26 cellular contexts compared by ENCODE assay signal in the genomic region with DNA sequence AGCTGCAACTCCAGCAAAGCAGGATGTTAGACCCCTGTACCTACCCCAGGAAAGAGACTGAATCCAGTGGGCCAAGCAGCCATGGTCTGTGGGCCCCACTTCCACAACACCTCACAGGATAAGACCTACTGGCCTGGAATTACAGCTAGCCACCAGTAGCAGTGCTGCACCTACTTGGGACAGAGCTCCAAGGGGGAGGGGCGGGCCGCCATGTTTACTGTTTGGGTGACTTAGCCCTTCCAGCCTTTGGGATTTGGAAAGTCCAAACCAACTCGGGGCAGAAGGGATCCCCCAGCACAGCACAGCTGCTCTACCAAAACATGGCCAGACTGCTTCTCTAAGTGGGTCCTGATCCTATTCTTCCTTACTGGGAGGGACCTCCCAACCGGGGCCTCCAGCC. TPM values are rescaled to one million over a fixed set of nuclear protein-coding genes. Genes with fewer than 3 reads are reported as not detected.
DNase-seq lines count a peak whose midpoint lies in the region; ATAC-seq, FAIRE-seq and TF ChIP-seq lines count a peak whose summit lies in the region.
"Had no signal": no experiment of that assay in that cellular context is flagged by ENCODE, and none has a peak within 500 bp of the region (broad histone marks: within the 10 kb centered on the region; RNA-seq: fewer than 3 reads in every experiment).

No MANE protein-coding gene starts in this region.

- no peaks in the 10 kb centered on the region for H3K36me3 ChIP-seq in kidney (ENCODE audit: control insufficient read depth in 1 of 2, insufficient read depth in 2 of 2, low read length in 2 of 2)
- H3K36me3 ChIP-seq in mesendoderm (ENCODE audit: control insufficient read depth, insufficient read depth, low read length), result no peaks in the 10 kb centered on the region
- H3K36me3 ChIP-seq: BLaER1 treated with 17β-estradiol and CSF1 and Interleukin-3, amounts not matched to agents 10 nM and 100 nM had no signal

- no peaks in the 10 kb centered on the region for H3K9me3 Mint-ChIP-seq in chondrocyte (ENCODE audit: low read depth)
- H3K9me3 Mint-ChIP-seq in CD4-positive, alpha-beta T cell, result no peaks in the 10 kb centered on the region
- H3K9me3 Mint-ChIP-seq: CD4-positive, alpha-beta memory T cell had no signal

- H3K27ac ChIP-seq in kidney (ENCODE audit: low read depth in 2 of 2, low read length in 2 of 2), result no peak overlapping the region
- no peak overlapping the region for H3K27ac ChIP-seq in CD4-positive, alpha-beta T cell (ENCODE audit: low read depth, low read length)
- no peak overlapping the region for H3K27ac ChIP-seq in mesendoderm (ENCODE audit: low read depth, low read length)
- H3K27ac ChIP-seq: 22Rv1; A549; BLaER1 treated with 17β-estradiol and CSF1 and Interleukin-3, amounts not matched to agents 10 nM and 100 nM; C4-2B had no signal

- H3K36me3 Mint-ChIP-seq in chondrocyte (ENCODE audit: low read depth), result no peaks in the 10 kb centered on the region
- H3K36me3 Mint-ChIP-seq in CD4-positive, alpha-beta T cell (ENCODE audit: low read depth), result no peaks in the 10 kb centered on the region
- H3K36me3 Mint-ChIP-seq: CD4-positive, alpha-beta memory T cell; CD8-positive, alpha-beta memory T cell had no signal

- no peak overlapping the region for H3K18ac ChIP-seq in mesendoderm (ENCODE audit: low read length)

- POLR2A ChIA-PET in CD4-positive, alpha-beta T cell (lab: Charles Lee), result no interaction called here

- H3K4ac ChIP-seq in mesendoderm (ENCODE audit: low read depth, low read length), result no peak overlapping the region

- H2BK15ac ChIP-seq in mesendoderm (replicated peaks; ENCODE audit: low read depth), result no peak overlapping the region

- no peak overlapping the region for H3K4me3 Mint-ChIP-seq in chondrocyte (ENCODE audit: unreplicated experiment)
- no peak overlapping the region for H3K4me3 Mint-ChIP-seq in CD4-positive, alpha-beta T cell
- H3K4me3 Mint-ChIP-seq: B cell; CD4-positive, alpha-beta memory T cell; CD8-positive, alpha-beta memory T cell had no signal

- no peaks in the 10 kb centered on the region for H3K4me1 Mint-ChIP-seq in chondrocyte (ENCODE audit: low read depth)
- no peaks in the 10 kb centered on the region for H3K4me1 Mint-ChIP-seq in CD4-positive, alpha-beta T cell (ENCODE audit: low read depth)
- H3K4me1 Mint-ChIP-seq: B cell; CD4-positive, alpha-beta memory T cell; CD8-positive, alpha-beta memory T cell had no signal

- H3K79me1 ChIP-seq in mesendoderm (ENCODE audit: low read length), result no peaks in the 10 kb centered on the region

- no peaks in the 10 kb centered on the region for H3K79me2 ChIP-seq in mesendoderm (ENCODE audit: control insufficient read depth, insufficient read depth, low read length)

- CTCF ChIA-PET in CD4-positive, alpha-beta T cell (lab: Charles Lee), result no interaction called here

- no peak overlapping the region for H3K9ac ChIP-seq in kidney (ENCODE audit: low read length in 2 of 2)
- no peak overlapping the region for H3K9ac ChIP-seq in mesendoderm (ENCODE audit: low read length)
- H3K9ac ChIP-seq: BLaER1 treated with 17β-estradiol and CSF1 and Interleukin-3, amounts not matched to agents 10 nM and 100 nM had no signal

- H3K4me3 ChIP-seq in kidney (ENCODE audit: low read length in 2 of 2) (no peak overlapping the region), mesendoderm (ENCODE audit: low read length) (no peak overlapping the region)
- H3K4me3 ChIP-seq: A549; BLaER1 treated with 17β-estradiol and CSF1 and Interleukin-3, amounts not matched to agents 10 nM and 100 nM; GM12878 had no signal

- no peak for FAIRE-seq in kidney (lab: Jason Lieb, UNC)
- FAIRE-seq: A549, GM12878, GM12892, GM18507 had no signal

- no peaks in the 10 kb centered on the region for H3K4me1 ChIP-seq in kidney (ENCODE audit: control insufficient read depth in 1 of 2, insufficient read depth in 1 of 2, low read depth in 1 of 2, low read length in 2 of 2)
- no peaks in the 10 kb centered on the region for H3K4me1 ChIP-seq in mesendoderm (ENCODE audit: control insufficient read depth, low read depth, low read length)
- H3K4me1 ChIP-seq: A549; BLaER1 treated with 17β-estradiol and CSF1 and Interleukin-3, amounts not matched to agents 10 nM and 100 nM had no signal

- DNase-seq in chondrocyte (ENCODE audit: low spot score) (peak; percentile 80), kidney (peak; percentile 50), sciatic nerve (ENCODE audit: low spot score) (peak; percentile 35), T-helper 9 cell (no peak), mesendoderm (no peak)
- DNase-seq in CD4-positive, alpha-beta T cell, result no peak
- DNase-seq: AML-193; CD4-positive, alpha-beta memory T cell; CD8-positive, alpha-beta memory T cell; COR-L47; DMS 273 treated with DMSO at 0.1 percent for 48 hours; DMS153; DMS53; DMS79; DND-41; EL; GDM1 had no signal

- H3K23ac ChIP-seq in mesendoderm (ENCODE audit: low read length), result no peak overlapping the region

- H4K8ac ChIP-seq in mesendoderm (ENCODE audit: low read depth, low read length), result no peak overlapping the region

- TF ChIP-seq CTCF in chondrocyte (IDR thresholded peaks at IDR 0.05), result no peak
- TF ChIP-seq CTCF in kidney (IDR thresholded peaks at IDR 0.05; ENCODE audit: borderline replicate concordance, extremely low read depth, insufficient read depth), result no peak
- TF ChIP-seq CTCF in CD4-positive, alpha-beta T cell (IDR thresholded peaks at IDR 0.05), result no peak

- H3K27me3 ChIP-seq in CD4-positive, alpha-beta T cell (ENCODE audit: control insufficient read depth, insufficient read depth, low read length), result no peaks in the 10 kb centered on the region
- H3K27me3 ChIP-seq in mesendoderm (ENCODE audit: insufficient read depth, low read length, poor library complexity), result no peaks in the 10 kb centered on the region
- H3K27me3 ChIP-seq: BLaER1 treated with 17β-estradiol and CSF1 and Interleukin-3, amounts not matched to agents 10 nM and 100 nM had no signal

- no peaks in the 10 kb centered on the region for H3K27me3 Mint-ChIP-seq in chondrocyte (ENCODE audit: low read depth)
- H3K27me3 Mint-ChIP-seq in CD4-positive, alpha-beta T cell, result no peaks in the 10 kb centered on the region
- H3K27me3 Mint-ChIP-seq: B cell; CD4-positive, alpha-beta memory T cell; CD8-positive, alpha-beta memory T cell had no signal

- no peak overlapping the region for H2BK120ac ChIP-seq in mesendoderm (ENCODE audit: low read depth, low read length)

- no peak overlapping the region for H2AK5ac ChIP-seq in mesendoderm (ENCODE audit: low read length)

- H3K9me3 ChIP-seq in kidney (ENCODE audit: control insufficient read depth in 1 of 2, low read length in 2 of 2), result no peaks in the 10 kb centered on the region
- no peaks in the 10 kb centered on the region for H3K9me3 ChIP-seq in CD4-positive, alpha-beta T cell (ENCODE audit: control insufficient read depth, low read length)
- H3K9me3 ChIP-seq: A549 had no signal

- no peak overlapping the region for H2BK5ac ChIP-seq in mesendoderm (ENCODE audit: low read length)

- H4K5ac ChIP-seq in mesendoderm (ENCODE audit: low read length), result no peak overlapping the region

- ATAC-seq in sciatic nerve, result no peak
- no peak for ATAC-seq in CD4-positive, alpha-beta T cell (ENCODE audit: poor library complexity)
- ATAC-seq: A549, GM12878 had no signal

- H3K27ac Mint-ChIP-seq in chondrocyte (ENCODE audit: unreplicated experiment), result no peak overlapping the region
- no peak overlapping the region for H3K27ac Mint-ChIP-seq in CD4-positive, alpha-beta T cell
- H3K27ac Mint-ChIP-seq: B cell; CD4-positive, alpha-beta memory T cell; CD8-positive, alpha-beta memory T cell had no signal

- intact Hi-C loops in kidney (cut with DNase I), result no loop called here
- intact Hi-C loops in sciatic nerve (cut with DNase I), result no loop called here
- intact Hi-C loops in CD4-positive, alpha-beta T cell (cut with DNase I, micrococcal nuclease), result no loop called here

- WGBS in mesendoderm (ENCODE audit: extremely low coverage, insufficient coverage, low lambda C conversion rate), result no CpG with 5 or more reads among the region's 4 CpGs

- H3K56ac ChIP-seq in mesendoderm (ENCODE audit: low read length), result no peak overlapping the region

- no peak overlapping the region for H3K4me2 ChIP-seq in mesendoderm (ENCODE audit: low read length)
- H3K4me2 ChIP-seq: A549; BLaER1 treated with 17β-estradiol and CSF1 and Interleukin-3, amounts not matched to agents 10 nM and 100 nM had no signal

RNA-seq across cellular contexts. Expression of a gene that starts 9.1 kb away (rescaled TPM):
- total RNA-seq in chondrocyte, result 6.8 to 12.5 TPM (median 9.7 TPM) in 3 replicates
- 2.0 TPM for total RNA-seq in kidney
- 1.7 TPM for polyA plus RNA-seq in kidney (ENCODE audit: insufficient read depth, low read depth, low replicate concordance)
- total RNA-seq in sciatic nerve, result 5.1 TPM
- 1 to 10 TPM; 8.0 to 9.0 TPM for total RNA-seq in CD4-positive, alpha-beta T cell
- 10.3 TPM for polyA plus RNA-seq in mesendoderm (2013, experiment 1 of 2)
- polyA plus RNA-seq in mesendoderm (2013, experiment 2 of 2), result 10.0 TPM
- total RNA-seq: G401 had no signal

Comparison
In these comparisons a context has a peak if more than half of its experiments do, and no peak if none do; other contexts are left out.
1. DNase-seq: peak in chondrocyte (single experiment), kidney (single experiment) and sciatic nerve (single experiment); none in T-helper 9 cell (single experiment), CD4-positive, alpha-beta T cell (0 of 10) and mesendoderm (single experiment).